In genomic region chr1:116737020-116737854, GRCh38 we compare ENCODE assay signal across 8 cellular contexts. TPM values are rescaled to one million over a fixed set of nuclear protein-coding genes. Genes with fewer than 3 reads are reported as not detected.
DNase-seq lines count a peak whose midpoint lies in the region; ATAC-seq and TF ChIP-seq lines count a peak whose summit lies in the region.

No MANE protein-coding gene starts in this region.

- TF ChIP-seq CTCF in MM.1S (IDR thresholded peaks at IDR 0.05; ENCODE audit: low read length), result peak; percentile 69

- H3K4me1 ChIP-seq in MM.1S (ENCODE audit: low read length), result peaks cover 26% of the 10 kb centered on the region

- H3K27ac ChIP-seq in MM.1S (ENCODE audit: low read length), result peak overlapping the region; percentile 84; the same call in 1 of the 2 replicates

- H4K20me1 ChIP-seq in MM.1S (ENCODE audit: insufficient read depth, low read length), result no peaks in the 10 kb centered on the region

- H3K9me3 ChIP-seq in MM.1S (replicated peaks; ENCODE audit: insufficient read depth, low read length), result no peaks in the 10 kb centered on the region

- H3K27ac Mint-ChIP-seq in activated naive CD8-positive, alpha-beta T cell treated with anti-CD3 and anti-CD28 coated beads, Interleukin-2, amount 50 U/mL, for 24 hours, result peak overlapping the region; percentile 100

- no peak overlapping the region for H3K9ac ChIP-seq in MM.1S (ENCODE audit: low read length)

- no peaks in the 10 kb centered on the region for H3K9me2 ChIP-seq in MM.1S (replicated peaks; ENCODE audit: insufficient read depth, low read length)

- H3K4me3 ChIP-seq in MM.1S (ENCODE audit: low read length), result no peak overlapping the region
- H3K4me3 ChIP-seq in skeletal muscle cell (ENCODE audit: low read depth, low read length), result no peak overlapping the region

- ATAC-seq in GM21723 (IDR thresholded peaks at IDR 0.05; ENCODE audit: unreplicated experiment), result peak; percentile 58
- peak; percentile 47 for ATAC-seq in activated naive CD8-positive, alpha-beta T cell treated with anti-CD3 and anti-CD28 coated beads, Interleukin-2, amount 50 U/mL, for 24 hours
- ATAC-seq in left ventricle myocardium superior, result peak; percentile 69
- ATAC-seq in GM18861 (IDR thresholded peaks at IDR 0.05; ENCODE audit: unreplicated experiment), result no peak

- H3K4me3 Mint-ChIP-seq in activated naive CD8-positive, alpha-beta T cell treated with anti-CD3 and anti-CD28 coated beads, Interleukin-2, amount 50 U/mL, for 24 hours, result peak overlapping the region; percentile 73

- H3K27me3 ChIP-seq in MM.1S (replicated peaks; ENCODE audit: insufficient read depth, low read length), result no peaks in the 10 kb centered on the region

- intact Hi-C loops in left ventricle myocardium superior (cut with micrococcal nuclease), result loop anchor here (5.0 kb wide), 1 partner anchor 315 kb away; no protein-coding TSS in a partner anchor

- no peak overlapping the region for H2AFZ ChIP-seq in MM.1S (ENCODE audit: low read length)

- no peak overlapping the region for H3K4me2 ChIP-seq in MM.1S (ENCODE audit: low read depth, low read length)

- no peaks in the 10 kb centered on the region for H3K27me3 Mint-ChIP-seq in activated naive CD8-positive, alpha-beta T cell treated with anti-CD3 and anti-CD28 coated beads, Interleukin-2, amount 50 U/mL, for 24 hours

- peaks cover 17% of the 10 kb centered on the region for H3F3A ChIP-seq in MM.1S (ENCODE audit: insufficient read depth, low read length)

- peaks cover 11% of the 10 kb centered on the region for H3K9me3 Mint-ChIP-seq in activated naive CD8-positive, alpha-beta T cell treated with anti-CD3 and anti-CD28 coated beads, Interleukin-2, amount 50 U/mL, for 24 hours

- peaks cover 71% of the 10 kb centered on the region for H3K4me1 Mint-ChIP-seq in activated naive CD8-positive, alpha-beta T cell treated with anti-CD3 and anti-CD28 coated beads, Interleukin-2, amount 50 U/mL, for 24 hours

- H3K36me3 ChIP-seq in MM.1S (replicated peaks; ENCODE audit: insufficient read depth, low read length), result no peaks in the 10 kb centered on the region

- DNase-seq in DMS153 (lab: John Stamatoyannopoulos, UW) (peak; percentile 41), MM.1S (peak; percentile 64), T follicular helper cell (ENCODE audit: low read depth) (peak; percentile 63), left ventricle myocardium superior (peak; percentile 63), skeletal muscle cell (ENCODE audit: low read depth) (peak; percentile 30)
- peak; percentile 70 for DNase-seq in activated naive CD8-positive, alpha-beta T cell treated with anti-CD3 and anti-CD28 coated beads, Interleukin-2, amount 50 U/mL, for 24 hours

- H3K36me3 Mint-ChIP-seq in activated naive CD8-positive, alpha-beta T cell treated with anti-CD3 and anti-CD28 coated beads, Interleukin-2, amount 50 U/mL, for 24 hours (ENCODE audit: low read depth), result peaks cover 14% of the 10 kb centered on the region

- H3K79me2 ChIP-seq in MM.1S (ENCODE audit: low read length), result no peaks in the 10 kb centered on the region

RNA-seq across cellular contexts. Expression of gene CD2, which starts 17.0 kb away (rescaled TPM):
- total RNA-seq in left ventricle myocardium superior, result 1.7 TPM
